8 cellular contexts compared by ENCODE assay signal in genomic region chr11:3160252-3161031, GRCh38. TPM values are rescaled to one million over a fixed set of nuclear protein-coding genes. Genes with fewer than 3 reads are reported as not detected.
DNase-seq lines count a peak whose midpoint lies in the region; ATAC-seq and TF ChIP-seq lines count a peak whose summit lies in the region.

No MANE protein-coding gene starts in this region.

- no peaks in the 10 kb centered on the region for H3K9me3 ChIP-seq in neutrophil

- ATAC-seq in GM18519 (IDR thresholded peaks at IDR 0.05; ENCODE audit: low FRiP score, unreplicated experiment) (no peak), HG02884 (IDR thresholded peaks at IDR 0.05; ENCODE audit: unreplicated experiment) (no peak)

- DNase-seq in DMS79 treated with DMSO at 0.1 percent for 48 hours (lab: John Stamatoyannopoulos, UW) (peak; percentile 38), NCI-H146 treated with DMSO at 0.1 percent for 48 hours (lab: John Stamatoyannopoulos, UW; ENCODE audit: unreplicated experiment) (peak; percentile 40), amniotic stem cell (lab: John Stamatoyannopoulos, UW) (peak; percentile 72), cardiac septum (ENCODE audit: low spot score) (peak; percentile 93)
- DNase-seq in activated CD4-positive, alpha-beta T cell treated with anti-CD3 and anti-CD28 coated beads, Interleukin-2, amount 50 U/mL, for 1 hour, result no peak

- TF ChIP-seq CTCF in neutrophil (IDR thresholded peaks at IDR 0.05), result no peak

- no peaks in the 10 kb centered on the region for H3K36me3 ChIP-seq in neutrophil

- H3K4me3 ChIP-seq in neutrophil (ENCODE audit: low read depth in 1 of 2, low read length in 1 of 2), result peak overlapping the region; percentile 45 to 49

- intact Hi-C loops in cardiac septum (cut with DNase I), result no loop called here

- H3K4me1 ChIP-seq in neutrophil (ENCODE audit: control insufficient read depth in 1 of 2, insufficient read depth in 1 of 2, low read depth in 1 of 2, low read length in 1 of 2), result peaks cover 48 to 66% of the 10 kb centered on the region in 2 experiments

- H3K27ac ChIP-seq in neutrophil, result no peak overlapping the region

- H3K27me3 ChIP-seq in neutrophil, result peaks cover 5% of the 10 kb centered on the region

RNA-seq across cellular contexts. Expression of gene OSBPL5, which starts 4.7 kb away (rescaled TPM):
- total RNA-seq in cardiac septum, result 16.6 TPM

RNA-seq across cellular contexts. Expression of gene MRGPRG, which starts 58.2 kb away (rescaled TPM):
- not detected for total RNA-seq in cardiac septum
